ENCODE assay signal across 8 cellular contexts in the genomic region with DNA sequence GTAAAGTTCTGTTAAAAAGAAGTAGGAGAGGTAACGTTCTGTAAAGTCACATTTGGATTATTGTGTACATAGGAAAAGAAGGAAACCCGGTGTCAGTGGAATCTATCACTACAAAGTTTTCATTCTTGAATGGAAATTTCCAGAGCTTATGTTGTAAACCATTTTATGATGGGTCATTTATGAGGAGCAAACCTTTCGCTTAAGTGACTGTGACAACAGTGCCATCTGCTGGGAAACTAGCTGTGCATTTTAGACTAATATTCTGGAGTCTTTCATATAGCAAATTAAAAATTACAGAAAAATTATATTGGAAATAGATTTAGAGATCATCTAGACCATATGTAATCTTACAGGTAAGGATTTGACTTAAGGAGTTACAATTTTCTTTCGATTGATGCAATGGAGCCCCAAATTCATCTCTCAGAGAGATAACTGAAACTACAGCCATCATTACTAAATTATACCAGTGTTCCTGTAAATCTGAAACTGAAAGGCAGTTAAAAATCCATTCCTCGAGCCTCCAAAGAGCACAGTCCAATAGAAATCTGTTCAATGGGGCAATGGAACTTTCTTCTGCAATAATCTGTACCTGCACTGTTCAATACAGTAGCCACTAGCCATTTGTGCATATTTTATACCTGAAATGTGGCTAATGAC. TPM values are rescaled to one million over a fixed set of nuclear protein-coding genes. Genes with fewer than 3 reads are reported as not detected.
DNase-seq lines count a peak whose midpoint lies in the region; ATAC-seq and TF ChIP-seq lines count a peak whose summit lies in the region.

No MANE protein-coding gene starts in this region.

- no peak overlapping the region for H3K4me3 ChIP-seq in breast epithelium
- H3K4me3 ChIP-seq in left lung: no peak overlapping the region

- no peak for TF ChIP-seq POLR2A in breast epithelium (IDR thresholded peaks at IDR 0.05)

- peak; percentile 38 for DNase-seq in SIG-M5 treated with dmso at 0.1 percent for 504 hours (lab: John Stamatoyannopoulos, UW; ENCODE audit: unreplicated experiment)
- DNase-seq in SIG-M5 (lab: John Stamatoyannopoulos, UW): no peak
- peak; percentile 6 to 35 for DNase-seq in Kasumi-1 (lab: John Stamatoyannopoulos, UW)
- DNase-seq in SHP77 treated with DMSO at 0.1 percent for 48 hours (lab: John Stamatoyannopoulos, UW): peak; percentile 1
- DNase-seq in breast epithelium (ENCODE audit: low spot score in 2 of 2): no peak
- no peak for DNase-seq in left lung
- DNase-seq in superior temporal gyrus (ENCODE audit: extremely low spot score): peak; percentile 77

- no peaks in the 10 kb centered on the region for H3K4me1 ChIP-seq in breast epithelium
- no peaks in the 10 kb centered on the region for H3K4me1 ChIP-seq in left lung

- H3K27me3 ChIP-seq in breast epithelium: peaks cover 0 to 22% of the 10 kb centered on the region in 2 donors
- H3K27me3 ChIP-seq in left lung: no peaks in the 10 kb centered on the region

- H3K9me3 ChIP-seq in breast epithelium (no peaks in the 10 kb centered on the region), left lung (no peaks in the 10 kb centered on the region)

- TF ChIP-seq CTCF in breast epithelium (IDR thresholded peaks at IDR 0.05): peak in 2 of 3 donors; percentile 28 to 29
- TF ChIP-seq CTCF in left lung (IDR thresholded peaks at IDR 0.05): peak in 1 of 2 donors; percentile 40

- no peaks in the 10 kb centered on the region for H3K36me3 ChIP-seq in breast epithelium
- H3K36me3 ChIP-seq in left lung: no peaks in the 10 kb centered on the region

- intact Hi-C loops in breast epithelium (cut with DNase I; ENCODE audit: low total_unique reads): no loop called here
- intact Hi-C loops in left lung (cut with DNase I): no loop called here

- peak; percentile 65 for ATAC-seq in left lung
- no peak for ATAC-seq in GM21515 (IDR thresholded peaks at IDR 0.05; ENCODE audit: unreplicated experiment)

- H3K27ac ChIP-seq in breast epithelium (no peak overlapping the region), left lung (no peak overlapping the region)

RNA-seq across cellular contexts. Expression of gene ASB9, which starts 26.9 kb away (rescaled TPM):
- total RNA-seq in breast epithelium (1 to 10 TPM in 2 of 3 donors, under 1 TPM in 1; 0.98 to 2.2 (median 1.0) TPM), left lung (1 to 10 TPM; 2.7 to 4.3 TPM)

Comparison
In these comparisons a context has a peak if more than half of its experiments do, and no peak if none do; other contexts are left out.
1. DNase-seq: peak in SIG-M5 treated with dmso at 0.1 percent for 504 hours (single experiment), Kasumi-1 (2 of 2), SHP77 treated with DMSO at 0.1 percent for 48 hours (single experiment) and superior temporal gyrus (single experiment); none in SIG-M5 (single experiment), breast epithelium (0 of 2) and left lung (0 of 2).